In genomic region chr1:148493933-148494332, GRCh38 we compare ENCODE assay signal across 13 cellular contexts. TPM values are rescaled to one million over a fixed set of nuclear protein-coding genes. Genes with fewer than 3 reads are reported as not detected.
"Had no signal": no experiment of that assay in that cellular context is flagged by ENCODE, and none has a peak within 500 bp of the region (broad histone marks: within the 10 kb centered on the region; RNA-seq: fewer than 3 reads in every experiment).

No MANE protein-coding gene starts in this region.

RNA-seq across cellular contexts. Expression of gene PPIAL4G, which starts 10.8 kb away (rescaled TPM):
- total RNA-seq: activated naive CD8-positive, alpha-beta T cell treated with anti-CD3 and anti-CD28 coated beads for 36 hours; activated T-cell treated with anti-CD3 and anti-CD28 coated beads, Interleukin-2, amount 50 U/mL, for 4 hours; activated T-helper 1 cell treated with anti-CD3 and anti-CD28 coated beads, Interleukin-12 subunit alpha, Interleukin-12 subunit beta, Interleukin-2, Interleukin-4 antibody, amounts not matched to agents 30 ng/mL and 10 ng/mL and 1 ng/mL, durations not matched to agents 14 hours and 24 hours and 36 hours; adrenal gland; ascending aorta; astrocyte; body of pancreas; bronchial epithelial cell; cardiac muscle cell; cardiac septum; chondrocyte had no signal
- polyA plus RNA-seq: adipose tissue, aorta, cardiac muscle cell had no signal
